1 cellular context compared by ENCODE assay signal in the genomic region with DNA sequence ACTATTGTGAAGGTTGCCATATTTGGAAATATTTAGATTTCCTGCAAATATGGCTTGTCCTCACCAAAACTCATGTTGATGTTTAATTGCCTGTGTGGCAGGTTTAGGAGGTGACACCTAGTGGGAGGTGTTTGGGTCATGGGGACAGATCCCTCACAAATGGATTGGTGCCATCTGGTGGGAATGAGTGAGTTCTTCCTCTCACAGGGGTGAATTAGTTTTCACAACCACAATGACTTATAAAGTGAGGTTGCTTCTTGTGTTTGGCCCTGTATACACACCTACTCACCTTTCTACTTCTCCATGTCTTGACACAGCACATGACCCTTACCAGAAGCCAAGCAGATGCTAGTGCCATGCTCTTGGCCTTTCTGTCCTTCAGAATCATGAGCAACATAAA.
TF ChIP-seq lines count a peak whose summit lies in the region.

No MANE protein-coding gene starts in this region.

TF ChIP-seq in HCT116, 20 proteins besides CTCF, POLR2A, EP300 and RAD21 (continued from another document):
- TF ChIP-seq, protein P1, sequence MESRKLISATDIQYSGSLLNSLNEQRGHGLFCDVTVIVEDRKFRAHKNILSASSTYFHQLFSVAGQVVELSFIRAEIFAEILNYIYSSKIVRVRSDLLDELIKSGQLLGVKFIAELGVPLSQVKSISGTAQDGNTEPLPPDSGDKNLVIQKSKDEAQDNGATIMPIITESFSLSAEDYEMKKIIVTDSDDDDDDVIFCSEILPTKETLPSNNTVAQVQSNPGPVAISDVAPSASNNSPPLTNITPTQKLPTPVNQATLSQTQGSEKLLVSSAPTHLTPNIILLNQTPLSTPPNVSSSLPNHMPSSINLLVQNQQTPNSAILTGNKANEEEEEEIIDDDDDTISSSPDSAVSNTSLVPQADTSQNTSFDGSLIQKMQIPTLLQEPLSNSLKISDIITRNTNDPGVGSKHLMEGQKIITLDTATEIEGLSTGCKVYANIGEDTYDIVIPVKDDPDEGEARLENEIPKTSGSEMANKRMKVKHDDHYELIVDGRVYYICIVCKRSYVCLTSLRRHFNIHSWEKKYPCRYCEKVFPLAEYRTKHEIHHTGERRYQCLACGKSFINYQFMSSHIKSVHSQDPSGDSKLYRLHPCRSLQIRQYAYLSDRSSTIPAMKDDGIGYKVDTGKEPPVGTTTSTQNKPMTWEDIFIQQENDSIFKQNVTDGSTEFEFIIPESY (IDR thresholded peaks at IDR 0.05; ENCODE audit: extremely low read depth, insufficient replicate concordance, low read length), result no peak
- TF ChIP-seq CEBPB (IDR thresholded peaks at IDR 0.05; ENCODE audit: low read depth) (no peak), EZH2phosphoT487 (IDR thresholded peaks at IDR 0.05; ENCODE audit: borderline replicate concordance) (no peak), ZNF274 (IDR thresholded peaks at IDR 0.05; ENCODE audit: low read depth, low read length) (no peak), YY1 (IDR thresholded peaks at IDR 0.05; ENCODE audit: extremely low read depth, insufficient replicate concordance, low read depth, low read length) (no peak), CBX3 (IDR thresholded peaks at IDR 0.05; ENCODE audit: low read depth) (no peak)
- TF ChIP-seq, protein P2, sequence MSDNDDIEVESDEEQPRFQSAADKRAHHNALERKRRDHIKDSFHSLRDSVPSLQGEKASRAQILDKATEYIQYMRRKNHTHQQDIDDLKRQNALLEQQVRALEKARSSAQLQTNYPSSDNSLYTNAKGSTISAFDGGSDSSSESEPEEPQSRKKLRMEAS (IDR thresholded peaks at IDR 0.05), result no peak
